ENCODE assay signal across 1 cellular context in the genomic region with DNA sequence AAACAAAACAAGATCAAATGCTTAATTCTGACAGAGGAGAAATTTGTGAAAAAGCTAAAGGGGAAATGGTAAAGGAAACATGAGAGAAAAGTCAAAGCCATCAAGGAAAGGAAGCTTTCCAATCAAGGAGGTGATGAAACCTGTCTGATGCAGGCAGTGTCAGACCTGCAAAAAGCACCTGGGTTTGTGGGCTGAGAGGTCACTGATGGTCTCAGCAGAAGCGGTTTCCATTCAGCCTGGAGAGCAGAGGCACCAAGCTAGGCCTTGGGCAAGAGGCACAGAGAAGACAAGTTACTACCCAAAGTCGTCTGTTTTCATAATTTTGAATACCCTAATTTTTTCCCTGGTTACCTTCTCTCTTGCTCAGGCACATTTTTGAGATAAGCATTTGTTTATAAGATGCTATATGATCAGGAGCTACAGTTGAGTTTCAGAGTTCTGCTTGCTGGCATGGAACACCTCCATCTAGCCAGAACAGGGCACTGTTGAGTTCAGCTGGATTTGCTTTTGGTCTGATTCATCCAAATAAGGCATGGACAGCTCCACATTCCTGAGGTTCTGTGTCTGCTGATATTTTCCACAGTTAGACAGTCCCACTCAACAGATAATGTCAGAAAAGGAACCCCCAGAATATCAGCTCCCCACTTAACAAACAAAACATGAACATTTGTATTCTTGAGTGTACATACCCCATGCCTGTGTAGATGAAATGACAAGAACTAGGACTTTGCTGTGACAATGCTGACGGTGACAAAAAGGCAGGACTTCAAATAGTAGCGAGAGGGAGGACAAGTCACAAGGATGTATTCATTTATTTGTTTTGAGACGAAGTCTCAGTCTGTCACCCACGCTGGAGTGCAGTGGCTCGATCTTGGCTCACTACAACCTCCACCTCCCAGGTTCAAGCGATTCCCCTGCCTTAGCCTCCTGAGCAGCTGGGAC.
A peak's percentile ranks its signal among the peaks of the same experiment; 100 is the strongest.
TF ChIP-seq lines count a peak whose summit lies in the region.

No MANE protein-coding gene starts in this region.

TF ChIP-seq in HEK293, 187 proteins besides CTCF, POLR2A, EP300 and RAD21 (continued from another document):
- TF ChIP-seq, protein P1, sequence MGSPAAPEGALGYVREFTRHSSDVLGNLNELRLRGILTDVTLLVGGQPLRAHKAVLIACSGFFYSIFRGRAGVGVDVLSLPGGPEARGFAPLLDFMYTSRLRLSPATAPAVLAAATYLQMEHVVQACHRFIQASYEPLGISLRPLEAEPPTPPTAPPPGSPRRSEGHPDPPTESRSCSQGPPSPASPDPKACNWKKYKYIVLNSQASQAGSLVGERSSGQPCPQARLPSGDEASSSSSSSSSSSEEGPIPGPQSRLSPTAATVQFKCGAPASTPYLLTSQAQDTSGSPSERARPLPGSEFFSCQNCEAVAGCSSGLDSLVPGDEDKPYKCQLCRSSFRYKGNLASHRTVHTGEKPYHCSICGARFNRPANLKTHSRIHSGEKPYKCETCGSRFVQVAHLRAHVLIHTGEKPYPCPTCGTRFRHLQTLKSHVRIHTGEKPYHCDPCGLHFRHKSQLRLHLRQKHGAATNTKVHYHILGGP (tag by site-specific recombination; IDR thresholded peaks at IDR 0.05) = no peak
- TF ChIP-seq, protein P2, sequence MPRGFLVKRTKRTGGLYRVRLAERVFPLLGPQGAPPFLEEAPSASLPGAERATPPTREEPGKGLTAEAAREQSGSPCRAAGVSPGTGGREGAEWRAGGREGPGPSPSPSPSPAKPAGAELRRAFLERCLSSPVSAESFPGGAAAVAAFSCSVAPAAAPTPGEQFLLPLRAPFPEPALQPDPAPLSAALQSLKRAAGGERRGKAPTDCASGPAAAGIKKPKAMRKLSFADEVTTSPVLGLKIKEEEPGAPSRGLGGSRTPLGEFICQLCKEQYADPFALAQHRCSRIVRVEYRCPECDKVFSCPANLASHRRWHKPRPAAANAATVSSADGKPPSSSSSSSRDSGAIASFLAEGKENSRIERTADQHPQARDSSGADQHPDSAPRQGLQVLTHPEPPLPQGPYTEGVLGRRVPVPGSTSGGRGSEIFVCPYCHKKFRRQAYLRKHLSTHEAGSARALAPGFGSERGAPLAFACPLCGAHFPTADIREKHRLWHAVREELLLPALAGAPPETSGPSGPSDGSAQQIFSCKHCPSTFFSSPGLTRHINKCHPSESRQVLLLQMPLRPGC (tag by site-specific recombination; IDR thresholded peaks at IDR 0.05) = no peak
- TF ChIP-seq ZNF202 (tag by site-specific recombination; IDR thresholded peaks at IDR 0.05; ENCODE audit: borderline replicate concordance) = no peak
- TF ChIP-seq, protein P3, sequence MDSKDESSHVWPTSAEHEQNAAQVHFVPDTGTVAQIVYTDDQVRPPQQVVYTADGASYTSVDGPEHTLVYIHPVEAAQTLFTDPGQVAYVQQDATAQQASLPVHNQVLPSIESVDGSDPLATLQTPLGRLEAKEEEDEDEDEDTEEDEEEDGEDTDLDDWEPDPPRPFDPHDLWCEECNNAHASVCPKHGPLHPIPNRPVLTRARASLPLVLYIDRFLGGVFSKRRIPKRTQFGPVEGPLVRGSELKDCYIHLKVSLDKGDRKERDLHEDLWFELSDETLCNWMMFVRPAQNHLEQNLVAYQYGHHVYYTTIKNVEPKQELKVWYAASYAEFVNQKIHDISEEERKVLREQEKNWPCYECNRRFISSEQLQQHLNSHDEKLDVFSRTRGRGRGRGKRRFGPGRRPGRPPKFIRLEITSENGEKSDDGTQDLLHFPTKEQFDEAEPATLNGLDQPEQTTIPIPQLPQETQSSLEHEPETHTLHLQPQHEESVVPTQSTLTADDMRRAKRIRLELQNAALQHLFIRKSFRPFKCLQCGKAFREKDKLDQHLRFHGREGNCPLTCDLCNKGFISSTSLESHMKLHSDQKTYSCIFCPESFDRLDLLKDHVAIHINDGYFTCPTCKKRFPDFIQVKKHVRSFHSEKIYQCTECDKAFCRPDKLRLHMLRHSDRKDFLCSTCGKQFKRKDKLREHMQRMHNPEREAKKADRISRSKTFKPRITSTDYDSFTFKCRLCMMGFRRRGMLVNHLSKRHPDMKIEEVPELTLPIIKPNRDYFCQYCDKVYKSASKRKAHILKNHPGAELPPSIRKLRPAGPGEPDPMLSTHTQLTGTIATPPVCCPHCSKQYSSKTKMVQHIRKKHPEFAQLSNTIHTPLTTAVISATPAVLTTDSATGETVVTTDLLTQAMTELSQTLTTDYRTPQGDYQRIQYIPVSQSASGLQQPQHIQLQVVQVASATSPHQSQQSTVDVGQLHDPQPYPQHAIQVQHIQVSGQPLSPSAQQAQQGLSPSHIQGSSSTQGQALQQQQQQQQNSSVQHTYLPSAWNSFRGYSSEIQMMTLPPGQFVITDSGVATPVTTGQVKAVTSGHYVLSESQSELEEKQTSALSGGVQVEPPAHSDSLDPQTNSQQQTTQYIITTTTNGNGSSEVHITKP (tag by site-specific recombination; IDR thresholded peaks at IDR 0.05) = peak; percentile 21; the same call in 1 of the 2 replicates
- TF ChIP-seq, protein P4, sequence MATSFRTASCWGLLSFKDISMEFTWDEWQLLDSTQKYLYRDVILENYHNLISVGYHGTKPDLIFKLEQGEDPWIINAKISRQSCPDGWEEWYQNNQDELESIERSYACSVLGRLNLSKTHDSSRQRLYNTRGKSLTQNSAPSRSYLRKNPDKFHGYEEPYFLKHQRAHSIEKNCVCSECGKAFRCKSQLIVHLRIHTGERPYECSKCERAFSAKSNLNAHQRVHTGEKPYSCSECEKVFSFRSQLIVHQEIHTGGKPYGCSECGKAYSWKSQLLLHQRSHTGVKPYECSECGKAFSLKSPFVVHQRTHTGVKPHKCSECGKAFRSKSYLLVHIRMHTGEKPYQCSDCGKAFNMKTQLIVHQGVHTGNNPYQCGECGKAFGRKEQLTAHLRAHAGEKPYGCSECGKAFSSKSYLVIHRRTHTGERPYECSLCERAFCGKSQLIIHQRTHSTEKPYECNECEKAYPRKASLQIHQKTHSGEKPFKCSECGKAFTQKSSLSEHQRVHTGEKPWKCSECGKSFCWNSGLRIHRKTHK (tag by site-specific recombination; IDR thresholded peaks at IDR 0.05) = no peak
- no peak for TF ChIP-seq ZNF133 (tag by site-specific recombination; IDR thresholded peaks at IDR 0.05)
- TF ChIP-seq HOXD13 (CRISPR knock-in tag; IDR thresholded peaks at IDR 0.05; ENCODE audit: borderline replicate concordance) = no peak
- no peak for TF ChIP-seq ZNF544 (tag by site-specific recombination; IDR thresholded peaks at IDR 0.05)
- TF ChIP-seq, protein P5, sequence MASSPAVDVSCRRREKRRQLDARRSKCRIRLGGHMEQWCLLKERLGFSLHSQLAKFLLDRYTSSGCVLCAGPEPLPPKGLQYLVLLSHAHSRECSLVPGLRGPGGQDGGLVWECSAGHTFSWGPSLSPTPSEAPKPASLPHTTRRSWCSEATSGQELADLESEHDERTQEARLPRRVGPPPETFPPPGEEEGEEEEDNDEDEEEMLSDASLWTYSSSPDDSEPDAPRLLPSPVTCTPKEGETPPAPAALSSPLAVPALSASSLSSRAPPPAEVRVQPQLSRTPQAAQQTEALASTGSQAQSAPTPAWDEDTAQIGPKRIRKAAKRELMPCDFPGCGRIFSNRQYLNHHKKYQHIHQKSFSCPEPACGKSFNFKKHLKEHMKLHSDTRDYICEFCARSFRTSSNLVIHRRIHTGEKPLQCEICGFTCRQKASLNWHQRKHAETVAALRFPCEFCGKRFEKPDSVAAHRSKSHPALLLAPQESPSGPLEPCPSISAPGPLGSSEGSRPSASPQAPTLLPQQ (tag by site-specific recombination; IDR thresholded peaks at IDR 0.05) = no peak
- no peak for TF ChIP-seq YY1 (tag by site-specific recombination; IDR thresholded peaks at IDR 0.05)
- TF ChIP-seq ZNF48 (tag by site-specific recombination; IDR thresholded peaks at IDR 0.05) = no peak
- no peak for TF ChIP-seq KLF1 (tag by site-specific recombination; IDR thresholded peaks at IDR 0.05)
- TF ChIP-seq, protein P6, sequence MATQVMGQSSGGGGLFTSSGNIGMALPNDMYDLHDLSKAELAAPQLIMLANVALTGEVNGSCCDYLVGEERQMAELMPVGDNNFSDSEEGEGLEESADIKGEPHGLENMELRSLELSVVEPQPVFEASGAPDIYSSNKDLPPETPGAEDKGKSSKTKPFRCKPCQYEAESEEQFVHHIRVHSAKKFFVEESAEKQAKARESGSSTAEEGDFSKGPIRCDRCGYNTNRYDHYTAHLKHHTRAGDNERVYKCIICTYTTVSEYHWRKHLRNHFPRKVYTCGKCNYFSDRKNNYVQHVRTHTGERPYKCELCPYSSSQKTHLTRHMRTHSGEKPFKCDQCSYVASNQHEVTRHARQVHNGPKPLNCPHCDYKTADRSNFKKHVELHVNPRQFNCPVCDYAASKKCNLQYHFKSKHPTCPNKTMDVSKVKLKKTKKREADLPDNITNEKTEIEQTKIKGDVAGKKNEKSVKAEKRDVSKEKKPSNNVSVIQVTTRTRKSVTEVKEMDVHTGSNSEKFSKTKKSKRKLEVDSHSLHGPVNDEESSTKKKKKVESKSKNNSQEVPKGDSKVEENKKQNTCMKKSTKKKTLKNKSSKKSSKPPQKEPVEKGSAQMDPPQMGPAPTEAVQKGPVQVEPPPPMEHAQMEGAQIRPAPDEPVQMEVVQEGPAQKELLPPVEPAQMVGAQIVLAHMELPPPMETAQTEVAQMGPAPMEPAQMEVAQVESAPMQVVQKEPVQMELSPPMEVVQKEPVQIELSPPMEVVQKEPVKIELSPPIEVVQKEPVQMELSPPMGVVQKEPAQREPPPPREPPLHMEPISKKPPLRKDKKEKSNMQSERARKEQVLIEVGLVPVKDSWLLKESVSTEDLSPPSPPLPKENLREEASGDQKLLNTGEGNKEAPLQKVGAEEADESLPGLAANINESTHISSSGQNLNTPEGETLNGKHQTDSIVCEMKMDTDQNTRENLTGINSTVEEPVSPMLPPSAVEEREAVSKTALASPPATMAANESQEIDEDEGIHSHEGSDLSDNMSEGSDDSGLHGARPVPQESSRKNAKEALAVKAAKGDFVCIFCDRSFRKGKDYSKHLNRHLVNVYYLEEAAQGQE (tag by site-specific recombination; IDR thresholded peaks at IDR 0.05) = peak; percentile 84
- TF ChIP-seq, protein P7, sequence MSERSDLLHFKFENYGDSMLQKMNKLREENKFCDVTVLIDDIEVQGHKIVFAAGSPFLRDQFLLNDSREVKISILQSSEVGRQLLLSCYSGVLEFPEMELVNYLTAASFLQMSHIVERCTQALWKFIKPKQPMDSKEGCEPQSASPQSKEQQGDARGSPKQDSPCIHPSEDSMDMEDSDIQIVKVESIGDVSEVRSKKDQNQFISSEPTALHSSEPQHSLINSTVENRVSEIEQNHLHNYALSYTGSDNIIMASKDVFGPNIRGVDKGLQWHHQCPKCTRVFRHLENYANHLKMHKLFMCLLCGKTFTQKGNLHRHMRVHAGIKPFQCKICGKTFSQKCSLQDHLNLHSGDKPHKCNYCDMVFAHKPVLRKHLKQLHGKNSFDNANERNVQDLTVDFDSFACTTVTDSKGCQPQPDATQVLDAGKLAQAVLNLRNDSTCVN (tag by site-specific recombination; optimal IDR thresholded peaks at IDR 0.05) = no peak
